In the genomic region with DNA sequence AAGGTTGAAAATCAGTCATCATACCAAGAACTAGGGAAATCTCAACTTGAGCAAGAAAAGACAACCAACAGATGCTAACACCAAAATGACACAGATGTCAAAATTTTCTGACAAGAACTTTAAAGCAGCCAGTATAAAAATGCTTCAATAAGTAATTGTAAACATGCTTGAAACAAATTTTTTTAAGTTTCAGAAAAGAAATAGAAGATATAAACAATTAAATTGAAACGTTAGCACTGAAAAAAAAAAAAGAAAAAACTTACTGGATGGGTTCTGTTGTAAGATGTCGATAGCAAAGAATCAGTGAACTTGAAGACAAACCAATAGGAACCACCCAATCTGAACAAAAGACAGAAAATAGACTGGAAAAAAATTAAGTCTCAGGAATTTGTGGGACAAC, we compare ENCODE assay signal across 10 cellular contexts. TPM values are rescaled to one million over a fixed set of nuclear protein-coding genes. Genes with fewer than 3 reads are reported as not detected.
"Had no signal": no experiment of that assay in that cellular context is flagged by ENCODE, and none has a peak within 500 bp of the region (broad histone marks: within the 10 kb centered on the region; RNA-seq: fewer than 3 reads in every experiment).

No MANE protein-coding gene starts in this region.

- H3K4me1 Mint-ChIP-seq: GM23338, H9 had no signal

- H3K4me2 ChIP-seq: GM23338, KMS-11 had no signal

- DNase-seq: H9, HCEC 1CT, HFFc6, KBM-7 had no signal

- H3K27ac Mint-ChIP-seq: GM23338, H9, HFFc6 had no signal

- H3K4me3 ChIP-seq: GM23338 had no signal

- H3K27ac ChIP-seq: KMS-11 had no signal

- H2AFZ ChIP-seq: GM23338 had no signal

- H3K9ac ChIP-seq: KMS-11 had no signal

- FAIRE-seq: H1, H54, HepG2 had no signal

- H3K4me3 Mint-ChIP-seq: GM23338, H9, HFFc6 had no signal

- ATAC-seq: GM23338, HepG2 had no signal

RNA-seq across cellular contexts. Expression of a gene that starts 8.0 kb away (rescaled TPM):
- total RNA-seq: HT1080 had no signal
